22 cellular contexts compared by ENCODE assay signal in the genomic region with DNA sequence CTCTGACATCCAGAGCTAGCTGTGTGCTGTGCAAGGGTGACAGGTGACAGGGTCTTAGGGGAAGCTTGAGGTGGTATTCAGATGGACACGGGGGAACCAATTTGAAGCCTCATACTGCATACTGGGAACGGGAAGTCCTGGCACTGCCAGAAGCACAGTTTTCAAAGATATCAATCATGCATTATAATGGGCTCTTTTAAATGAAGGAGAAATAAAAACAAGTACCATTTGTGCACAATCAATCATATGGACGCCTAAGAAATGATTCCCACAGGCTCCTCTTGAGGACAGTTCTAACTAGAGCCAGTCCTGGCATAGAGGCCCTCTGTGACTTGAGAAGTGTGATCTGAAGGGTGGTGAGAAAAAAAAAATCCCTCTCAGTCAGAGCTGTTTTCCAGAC. TPM values are rescaled to one million over a fixed set of nuclear protein-coding genes. Genes with fewer than 3 reads are reported as not detected.
"Had no signal": no experiment of that assay in that cellular context is flagged by ENCODE, and none has a peak within 500 bp of the region (broad histone marks: within the 10 kb centered on the region; RNA-seq: fewer than 3 reads in every experiment).

No MANE protein-coding gene starts in this region.

- H3K36me3 Mint-ChIP-seq: activated naive CD8-positive, alpha-beta T cell treated with anti-CD3 and anti-CD28 coated beads for 36 hours; naive B cell; stimulated activated naive B cell treated with anti-CD40 and anti-IgM and Interleukin-4, amounts not matched to agents 10 μg/mL and 1 μg/mL and 100 μg/mL, for 72 hours; T-cell had no signal

- H3K27ac ChIP-seq: right lobe of liver had no signal

- H3K9me3 ChIP-seq: body of pancreas, mucosa of descending colon, ovary, right lobe of liver, spleen, tibial nerve had no signal

- H3K4me3 ChIP-seq: body of pancreas, coronary artery, mucosa of descending colon, ovary, right lobe of liver, spleen, tibial nerve had no signal

- FAIRE-seq: endometrium, urothelium cell line had no signal

- H3K4me3 Mint-ChIP-seq: activated CD8-positive, alpha-beta T cell treated with anti-CD3 and anti-CD28 coated beads for 36 hours; activated naive CD8-positive, alpha-beta T cell treated with anti-CD3 and anti-CD28 coated beads for 36 hours; activated T-helper 17 cell treated with anti-CD3 and anti-CD28 coated beads, Interleukin-2, amount 50 U/mL, for 72 hours; central memory CD8-positive, alpha-beta T cell; naive B cell; stimulated activated naive B cell treated with anti-CD40 and anti-IgM and Interleukin-4, amounts not matched to agents 10 μg/mL and 1 μg/mL and 100 μg/mL, for 72 hours; T-cell had no signal

- ATAC-seq: activated CD8-positive, alpha-beta T cell treated with anti-CD3 and anti-CD28 coated beads for 36 hours; activated T-helper 17 cell treated with anti-CD3 and anti-CD28 coated beads, Interleukin-2, amount 50 U/mL, for 72 hours; body of pancreas; mucosa of descending colon; right lobe of liver; stimulated activated naive B cell treated with anti-CD40 and anti-IgM and Interleukin-4, amounts not matched to agents 10 μg/mL and 1 μg/mL and 100 μg/mL, for 72 hours; T-cell had no signal

- H3K27me3 Mint-ChIP-seq: activated CD8-positive, alpha-beta T cell treated with anti-CD3 and anti-CD28 coated beads for 36 hours; activated naive CD8-positive, alpha-beta T cell treated with anti-CD3 and anti-CD28 coated beads for 36 hours; activated T-helper 17 cell treated with anti-CD3 and anti-CD28 coated beads, Interleukin-2, amount 50 U/mL, for 72 hours; central memory CD8-positive, alpha-beta T cell; naive B cell; stimulated activated naive B cell treated with anti-CD40 and anti-IgM and Interleukin-4, amounts not matched to agents 10 μg/mL and 1 μg/mL and 100 μg/mL, for 72 hours had no signal

- H3K27ac Mint-ChIP-seq: activated CD8-positive, alpha-beta T cell treated with anti-CD3 and anti-CD28 coated beads for 36 hours; activated naive CD8-positive, alpha-beta T cell treated with anti-CD3 and anti-CD28 coated beads for 36 hours; activated T-helper 17 cell treated with anti-CD3 and anti-CD28 coated beads, Interleukin-2, amount 50 U/mL, for 72 hours; stimulated activated naive B cell treated with anti-CD40 and anti-IgM and Interleukin-4, amounts not matched to agents 10 μg/mL and 1 μg/mL and 100 μg/mL, for 72 hours; T-cell had no signal

- DNase-seq: activated CD4-positive, alpha-beta T cell treated with anti-CD3 and anti-CD28 coated beads for 48 hours; activated CD4-positive, CD25-positive, alpha-beta regulatory T cell; activated CD8-positive, alpha-beta T cell treated with anti-CD3 and anti-CD28 coated beads for 36 hours; activated naive CD4-positive, alpha-beta T cell; activated naive CD8-positive, alpha-beta T cell treated with anti-CD3 and anti-CD28 coated beads for 36 hours; activated T-cell treated with anti-CD3 and anti-CD28 coated beads, Interleukin-2, amount 50 U/mL, for 1 hour; amygdala; body of pancreas; mesenchymal stem cell; mucosa of descending colon; naive B cell; right lobe of liver; stimulated activated naive B cell treated with anti-CD40 and anti-IgM and Interleukin-4, amounts not matched to agents 10 μg/mL and 1 μg/mL and 100 μg/mL, for 72 hours; T-cell had no signal

- H3K4me1 Mint-ChIP-seq: activated T-helper 17 cell treated with anti-CD3 and anti-CD28 coated beads, Interleukin-2, amount 50 U/mL, for 72 hours; central memory CD8-positive, alpha-beta T cell had no signal

- H3K36me3 ChIP-seq: ovary, right lobe of liver, spleen, tibial nerve had no signal

- H3K27me3 ChIP-seq: body of pancreas, ovary, right lobe of liver had no signal

- H3K9me3 Mint-ChIP-seq: activated CD8-positive, alpha-beta T cell treated with anti-CD3 and anti-CD28 coated beads for 36 hours; activated naive CD8-positive, alpha-beta T cell treated with anti-CD3 and anti-CD28 coated beads for 36 hours; activated T-helper 17 cell treated with anti-CD3 and anti-CD28 coated beads, Interleukin-2, amount 50 U/mL, for 72 hours; central memory CD8-positive, alpha-beta T cell; stimulated activated naive B cell treated with anti-CD40 and anti-IgM and Interleukin-4, amounts not matched to agents 10 μg/mL and 1 μg/mL and 100 μg/mL, for 72 hours; T-cell had no signal

RNA-seq across cellular contexts. Expression of a gene that starts 52.9 kb away (rescaled TPM):
- total RNA-seq: activated CD8-positive, alpha-beta T cell treated with anti-CD3 and anti-CD28 coated beads for 36 hours; activated naive CD8-positive, alpha-beta T cell treated with anti-CD3 and anti-CD28 coated beads for 36 hours; activated T-helper 17 cell treated with anti-CD3 and anti-CD28 coated beads, Interleukin-2, amount 50 U/mL, for 72 hours; body of pancreas; mucosa of descending colon; right lobe of liver; spleen; T-cell; tibial nerve had no signal
